Comparison of ENCODE assay signal across 19 cellular contexts in the genomic region with DNA sequence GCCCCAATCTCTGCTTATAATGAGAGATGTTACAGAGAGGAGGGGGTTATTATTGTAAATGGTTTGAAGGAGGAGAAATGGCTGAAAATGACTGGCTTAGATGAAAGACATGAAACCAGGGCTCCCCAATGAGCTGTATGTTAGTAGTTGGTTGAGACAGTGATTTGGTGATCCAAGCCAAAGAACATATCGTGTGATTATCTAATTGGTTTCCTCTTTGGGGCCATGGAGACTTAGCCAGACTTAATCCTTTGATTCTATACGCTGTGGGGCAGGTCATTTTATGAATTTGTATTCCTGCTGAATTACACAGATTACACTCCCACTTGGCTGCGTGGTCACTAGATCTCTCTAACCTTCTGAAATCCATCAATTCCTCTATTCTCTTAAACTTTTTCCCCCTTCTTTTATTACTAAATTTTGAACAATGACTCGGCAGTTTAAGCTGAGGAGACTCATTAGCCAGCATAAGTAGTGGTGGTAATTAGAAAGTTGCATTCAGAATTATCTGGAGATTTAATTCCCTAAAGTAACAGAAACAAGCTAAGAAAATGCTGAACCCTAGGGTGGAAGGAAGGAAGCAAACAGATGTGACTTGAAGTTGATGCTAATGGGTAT. TPM values are rescaled to one million over a fixed set of nuclear protein-coding genes. Genes with fewer than 3 reads are reported as not detected.
DNase-seq lines count a peak whose midpoint lies in the region; TF ChIP-seq lines count a peak whose summit lies in the region.
"Had no signal": no experiment of that assay in that cellular context is flagged by ENCODE, and none has a peak within 500 bp of the region (broad histone marks: within the 10 kb centered on the region; RNA-seq: fewer than 3 reads in every experiment).

No MANE protein-coding gene starts in this region.

- H3F3A ChIP-seq in neural progenitor cell (ENCODE audit: low read depth): peaks cover under 1% of the 10 kb centered on the region

- H3K4me1 ChIP-seq in adipocyte (ENCODE audit: control insufficient read depth, insufficient read depth, low read length) (peaks cover 74% of the 10 kb centered on the region), neural progenitor cell (peaks cover 14% of the 10 kb centered on the region)

- H3K27ac Mint-ChIP-seq in nephron progenitor cell (peak overlapping the region; percentile 18), neural progenitor cell (no peak overlapping the region)
- H3K27ac Mint-ChIP-seq: activated naive CD8-positive, alpha-beta T cell treated with anti-CD3 and anti-CD28 coated beads, Interleukin-2, amount 10 ng/mL, durations not matched to agents 7 days and 5 days had no signal

- H3K4me2 ChIP-seq in neural progenitor cell: no peak overlapping the region

- H3K9ac ChIP-seq in adipocyte (ENCODE audit: low read length): peak overlapping the region; percentile 38
- no peak overlapping the region for H3K9ac ChIP-seq in neural progenitor cell

- H3K27ac ChIP-seq in neural progenitor cell: no peak overlapping the region
- H3K27ac ChIP-seq: cardiac muscle cell, upper lobe of right lung had no signal

- H3K27me3 ChIP-seq in adipocyte (replicated peaks; ENCODE audit: control insufficient read depth, insufficient read depth, low read length) (no peaks in the 10 kb centered on the region), MG63 (no peaks in the 10 kb centered on the region), neural progenitor cell (no peaks in the 10 kb centered on the region)
- H3K27me3 ChIP-seq: cardiac muscle cell, esophagus squamous epithelium, upper lobe of right lung had no signal

- TF ChIP-seq CTCF in NB4 (IDR thresholded peaks at IDR 0.05; ENCODE audit: low read depth, low read length) (no peak), nephron progenitor cell (IDR thresholded peaks at IDR 0.05) (no peak), neural progenitor cell (IDR thresholded peaks at IDR 0.05) (no peak)

- TF ChIP-seq POLR2A in NB4 (IDR thresholded peaks at IDR 0.05; ENCODE audit: extremely low read depth, insufficient read length): no peak

- DNase-seq in D341Med (ENCODE audit: low spot score): peak; percentile 66
- peak; percentile 17 for DNase-seq in NB4 (ENCODE audit: low read depth)
- DNase-seq in adipocyte (ENCODE audit: low read depth): no peak
- no peak for DNase-seq in nephron progenitor cell
- DNase-seq in hypothalamus (lab: John Stamatoyannopoulos, UW): no peak
- no peak for DNase-seq in anterior cingulate cortex (lab: John Stamatoyannopoulos, UW)
- DNase-seq in MG63: no peak
- DNase-seq in neural progenitor cell (ENCODE audit: low spot score): no peak
- DNase-seq: activated naive CD8-positive, alpha-beta T cell treated with anti-CD3 and anti-CD28 coated beads, Interleukin-2, amount 10 ng/mL, durations not matched to agents 7 days and 5 days; effector CD4-positive, alpha-beta T cell; esophagus squamous epithelium; left ventricle myocardium superior; MM.1S; NCI-H187 treated with DMSO at 0.1 percent for 48 hours; occipital lobe; PC-3; stimulated activated naive CD8-positive, alpha-beta T cell treated with anti-CD3 and anti-CD28 coated beads, Interleukin-15, amount 100 ng/mL, for 72 hours; upper lobe of right lung had no signal

- H3K4me1 Mint-ChIP-seq in nephron progenitor cell (peaks cover 38% of the 10 kb centered on the region), neural progenitor cell (peaks cover 18% of the 10 kb centered on the region)

- no peak overlapping the region for H3K4me3 Mint-ChIP-seq in nephron progenitor cell
- H3K4me3 Mint-ChIP-seq in neural progenitor cell: no peak overlapping the region
- H3K4me3 Mint-ChIP-seq: activated naive CD8-positive, alpha-beta T cell treated with anti-CD3 and anti-CD28 coated beads, Interleukin-2, amount 10 ng/mL, durations not matched to agents 7 days and 5 days; stimulated activated naive CD8-positive, alpha-beta T cell treated with anti-CD3 and anti-CD28 coated beads, Interleukin-15, amount 100 ng/mL, for 72 hours had no signal

- peaks cover 13% of the 10 kb centered on the region for H3K79me2 ChIP-seq in neural progenitor cell (ENCODE audit: low read depth)

- no peak overlapping the region for H2AFZ ChIP-seq in neural progenitor cell (replicated peaks)

- H3K36me3 Mint-ChIP-seq in nephron progenitor cell (ENCODE audit: low read depth) (peaks cover 30% of the 10 kb centered on the region), neural progenitor cell (peaks cover 14% of the 10 kb centered on the region)
- H3K36me3 Mint-ChIP-seq: activated naive CD8-positive, alpha-beta T cell treated with anti-CD3 and anti-CD28 coated beads, Interleukin-2, amount 10 ng/mL, durations not matched to agents 7 days and 5 days had no signal

- H3K4me3 ChIP-seq in NB4 (ENCODE audit: low read depth, low read length) (no peak overlapping the region), adipocyte (ENCODE audit: low read length) (peak overlapping the region; percentile 36), MG63 (no peak overlapping the region), neural progenitor cell (no peak overlapping the region)
- H3K4me3 ChIP-seq: cardiac muscle cell, esophagus squamous epithelium, upper lobe of right lung had no signal

- peaks cover 5% of the 10 kb centered on the region for H4K20me1 ChIP-seq in neural progenitor cell (ENCODE audit: low read depth)

- H3K36me3 ChIP-seq in adipocyte (ENCODE audit: control insufficient read depth, insufficient read depth, low read length, severe bottlenecking) (no peaks in the 10 kb centered on the region), MG63 (peaks cover 7% of the 10 kb centered on the region; the same call in 1 of the 2 replicates), neural progenitor cell (no peaks in the 10 kb centered on the region)
- H3K36me3 ChIP-seq: cardiac muscle cell, esophagus squamous epithelium, upper lobe of right lung had no signal

- H3K9me3 ChIP-seq in adipocyte (ENCODE audit: control insufficient read depth, low read length) (no peaks in the 10 kb centered on the region), MG63 (no peaks in the 10 kb centered on the region; the same call in 1 of the 2 replicates), neural progenitor cell (ENCODE audit: low read depth) (no peaks in the 10 kb centered on the region)
- H3K9me3 ChIP-seq: esophagus squamous epithelium, upper lobe of right lung had no signal

- peaks cover 16% of the 10 kb centered on the region for H3K9me3 Mint-ChIP-seq in nephron progenitor cell
- peaks cover 7% of the 10 kb centered on the region for H3K9me3 Mint-ChIP-seq in neural progenitor cell
- H3K9me3 Mint-ChIP-seq: activated naive CD8-positive, alpha-beta T cell treated with anti-CD3 and anti-CD28 coated beads, Interleukin-2, amount 10 ng/mL, durations not matched to agents 7 days and 5 days; stimulated activated naive CD8-positive, alpha-beta T cell treated with anti-CD3 and anti-CD28 coated beads, Interleukin-15, amount 100 ng/mL, for 72 hours had no signal

- H3K27me3 Mint-ChIP-seq in nephron progenitor cell (ENCODE audit: low read depth, poor library complexity) (peaks cover 3% of the 10 kb centered on the region), neural progenitor cell (ENCODE audit: insufficient read depth, low read depth) (no peaks in the 10 kb centered on the region)

RNA-seq across cellular contexts. Expression of gene TTC8, which starts 5.3 kb away (rescaled TPM):
- 35.8 and 42.1 TPM in 2 replicates for total RNA-seq in MG63 (2014; rRNA removed; shearing (Covaris generic); ENCODE audit: low replicate concordance)
- 22.6 and 35.0 TPM in 2 replicates for total RNA-seq in neural progenitor cell (ENCODE audit: low replicate concordance)

RNA-seq across cellular contexts. Expression of gene EML5, which starts 37.0 kb away (rescaled TPM):
- total RNA-seq in MG63 (2014; rRNA removed; shearing (Covaris generic); ENCODE audit: low replicate concordance): 0.23 and 0.62 TPM in 2 replicates
- 0.71 and 1.0 TPM in 2 replicates for total RNA-seq in neural progenitor cell (ENCODE audit: low replicate concordance)

Comparison
In these comparisons a context has a peak if more than half of its experiments do, and no peak if none do; other contexts are left out.
1. DNase-seq: peak in D341Med (single experiment) and NB4 (single experiment); none in adipocyte (single experiment), nephron progenitor cell (single experiment), hypothalamus (0 of 51), anterior cingulate cortex (0 of 58), MG63 (single experiment) and neural progenitor cell (single experiment).